In the genomic region with DNA sequence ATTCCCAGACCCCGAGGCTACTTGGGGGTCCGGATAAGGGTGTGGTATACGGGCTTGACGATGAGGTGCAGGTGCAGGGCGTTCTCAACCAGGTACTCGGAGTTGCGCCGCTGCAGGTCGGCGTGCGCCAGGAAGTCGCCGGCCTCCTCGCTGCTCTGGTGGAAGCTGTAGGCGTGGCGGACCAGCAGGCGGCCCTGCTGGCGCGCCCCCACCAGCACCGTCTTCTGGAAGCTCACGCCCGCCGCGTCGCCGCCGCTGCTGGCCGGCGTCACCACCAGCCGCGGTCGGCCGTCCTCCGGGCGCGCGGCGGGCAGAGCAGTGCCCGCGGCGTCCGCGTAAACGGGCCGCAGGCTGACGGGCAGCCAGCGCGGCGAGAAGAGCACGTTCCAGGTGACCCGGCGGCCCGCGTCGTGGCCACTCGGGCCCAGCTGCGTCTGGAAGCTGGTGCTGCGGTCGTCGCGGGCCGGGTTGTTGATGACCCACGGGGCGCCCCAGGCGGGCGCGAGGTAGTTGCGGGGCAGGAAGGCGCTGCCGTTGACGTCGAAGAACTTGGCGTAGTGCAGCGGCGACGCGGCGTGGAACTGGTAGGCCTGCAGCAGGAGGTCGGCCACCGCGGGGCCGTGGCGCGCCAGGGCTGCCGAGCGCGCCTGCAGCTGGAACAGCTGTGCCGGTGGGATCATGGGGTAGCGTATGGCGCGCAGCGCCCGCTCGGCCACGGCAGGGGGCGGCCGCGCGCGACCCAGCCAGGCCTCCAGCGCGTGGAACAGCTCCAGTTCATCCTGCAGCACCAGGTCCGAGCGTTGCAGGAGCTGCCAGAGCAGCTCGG, we compare ENCODE assay signal across 10 cellular contexts. TPM values are rescaled to one million over a fixed set of nuclear protein-coding genes. Genes with fewer than 3 reads are reported as not detected.
A peak's percentile ranks its signal among the peaks of the same experiment; 100 is the strongest.
DNase-seq lines count a peak whose midpoint lies in the region; ATAC-seq and TF ChIP-seq lines count a peak whose summit lies in the region.
"Had no signal": no experiment of that assay in that cellular context is flagged by ENCODE, and none has a peak within 500 bp of the region (broad histone marks: within the 10 kb centered on the region; RNA-seq: fewer than 3 reads in every experiment).

No MANE protein-coding gene starts in this region.

- peak; percentile 13 to 22 for DNase-seq in activated CD4-positive, alpha-beta T cell treated with anti-CD3 and anti-CD28 coated beads, Interleukin-2, amount 50 U/mL, for 48 hours
- no peak for DNase-seq in activated CD4-positive, alpha-beta T cell treated with anti-CD3 and anti-CD28 coated beads for 1 hour
- DNase-seq in activated CD8-positive, alpha-beta T cell treated with anti-CD3 and anti-CD28 coated beads for 36 hours = peak; percentile 31
- DNase-seq in stimulated activated effector memory CD8-positive, alpha-beta T cell treated with anti-CD3 and anti-CD28 coated beads, Interleukin-12 subunit alpha, Interleukin-12 subunit beta, amount 100 ng/mL, for 72 hours (ENCODE audit: low spot score in 2 of 2) = no peak
- DNase-seq in prostate gland (ENCODE audit: low spot score) (no peak), esophagus squamous epithelium (lab: John Stamatoyannopoulos, UW) (no peak), head of caudate nucleus (no peak)
- DNase-seq: adrenal gland; stimulated activated CD4-positive, alpha-beta T cell treated with anti-CD3 and anti-CD28 coated beads, Interleukin-1b, Interleukin-23, amount 100 ng/mL, for 48 hours had no signal

- H3K4me1 ChIP-seq in prostate gland (replicated peaks) = no peaks in the 10 kb centered on the region
- H3K4me1 ChIP-seq in esophagus squamous epithelium = peaks cover 0 to 33% (median 10%) of the 10 kb centered on the region in 3 donors
- H3K4me1 ChIP-seq: adrenal gland had no signal

- no peak for TF ChIP-seq POLR2A in prostate gland (IDR thresholded peaks at IDR 0.05)
- TF ChIP-seq POLR2A in esophagus squamous epithelium (IDR thresholded peaks at IDR 0.05) = no peak

- no peak for TF ChIP-seq CTCF in activated CD8-positive, alpha-beta T cell treated with anti-CD3 and anti-CD28 coated beads for 36 hours (IDR thresholded peaks at IDR 0.05)
- TF ChIP-seq CTCF in prostate gland (IDR thresholded peaks at IDR 0.05) (no peak), esophagus squamous epithelium (IDR thresholded peaks at IDR 0.05) (peak in 1 of 6 experiments; percentile 12)

- WGBS in prostate gland = 2% methylated on average over 76 of the region's 105 CpGs
- 7% methylated on average over 3 of the region's 105 CpGs; no CpG with 5 or more reads in 1 of the 2 donors for WGBS in esophagus squamous epithelium, 2 donors

- CTCF ChIA-PET in activated CD8-positive, alpha-beta T cell treated with anti-CD3 and anti-CD28 coated beads for 36 hours (lab: Charles Lee) = interaction anchor here (1.1 to 6.4 kb wide), 5 partner anchors 12 to 100 kb away, joined by 3 to 58 read pairs (median 3); a partner anchor contains a TSS

- no peaks in the 10 kb centered on the region for H3K9me3 Mint-ChIP-seq in activated CD8-positive, alpha-beta T cell treated with anti-CD3 and anti-CD28 coated beads for 36 hours
- H3K9me3 Mint-ChIP-seq in stimulated activated effector memory CD8-positive, alpha-beta T cell treated with anti-CD3 and anti-CD28 coated beads, Interleukin-12 subunit alpha, Interleukin-12 subunit beta, amount 100 ng/mL, for 72 hours = no peaks in the 10 kb centered on the region

- POLR2A ChIA-PET in activated CD8-positive, alpha-beta T cell treated with anti-CD3 and anti-CD28 coated beads for 36 hours (lab: Charles Lee) = interaction anchor here (1.0 kb wide), 1 partner anchor 58 kb away, joined by 4 read pairs; no protein-coding TSS in a partner anchor

- H3K4me1 Mint-ChIP-seq in activated CD8-positive, alpha-beta T cell treated with anti-CD3 and anti-CD28 coated beads for 36 hours (ENCODE audit: low read depth) = peaks cover 6% of the 10 kb centered on the region
- peaks cover 19% of the 10 kb centered on the region for H3K4me1 Mint-ChIP-seq in stimulated activated effector memory CD8-positive, alpha-beta T cell treated with anti-CD3 and anti-CD28 coated beads, Interleukin-12 subunit alpha, Interleukin-12 subunit beta, amount 100 ng/mL, for 72 hours

- intact Hi-C loops in activated CD8-positive, alpha-beta T cell treated with anti-CD3 and anti-CD28 coated beads for 36 hours (cut with micrococcal nuclease) = loop anchor here (10.0 kb wide), 1 partner anchor 142 kb away; a partner anchor contains a TSS
- intact Hi-C loops in prostate gland (cut with DNase I) = no loop called here
- intact Hi-C loops in esophagus squamous epithelium (cut with DNase I) = no loop called here
- intact Hi-C loops in head of caudate nucleus (cut with DNase I) = no loop called here

- peaks cover 60% of the 10 kb centered on the region for H3K27me3 Mint-ChIP-seq in activated CD8-positive, alpha-beta T cell treated with anti-CD3 and anti-CD28 coated beads for 36 hours

- H3K36me3 ChIP-seq in prostate gland = no peaks in the 10 kb centered on the region
- no peaks in the 10 kb centered on the region for H3K36me3 ChIP-seq in esophagus squamous epithelium
- H3K36me3 ChIP-seq: adrenal gland had no signal

- H3K27ac ChIP-seq in prostate gland (no peak overlapping the region), esophagus squamous epithelium (peak overlapping the region in 1 of 4 donors; percentile 42)
- H3K27ac ChIP-seq: adrenal gland had no signal

- H3K9me3 ChIP-seq in prostate gland = no peaks in the 10 kb centered on the region
- H3K9me3 ChIP-seq in esophagus squamous epithelium = no peaks in the 10 kb centered on the region
- H3K9me3 ChIP-seq: adrenal gland had no signal

- no peak for ATAC-seq in activated CD8-positive, alpha-beta T cell treated with anti-CD3 and anti-CD28 coated beads for 36 hours
- peak; percentile 5 for ATAC-seq in stimulated activated effector memory CD8-positive, alpha-beta T cell treated with anti-CD3 and anti-CD28 coated beads, Interleukin-12 subunit alpha, Interleukin-12 subunit beta, amount 100 ng/mL, for 72 hours

- H3K4me3 ChIP-seq in iPS-11a (ENCODE audit: low read depth, low read length) (peak overlapping the region; percentile 22), prostate gland (peak overlapping the region in 1 of 2 donors; percentile 3), esophagus squamous epithelium (peak overlapping the region in 2 of 4 donors; percentile 36 to 58)

- H3K27me3 ChIP-seq in prostate gland (replicated peaks; ENCODE audit: insufficient read depth) (peaks cover 42% of the 10 kb centered on the region), esophagus squamous epithelium (peaks cover 18 to 100% (median 23%) of the 10 kb centered on the region in 4 donors)

- no peaks in the 10 kb centered on the region for H3K36me3 Mint-ChIP-seq in activated CD8-positive, alpha-beta T cell treated with anti-CD3 and anti-CD28 coated beads for 36 hours (ENCODE audit: low read depth)
- H3K36me3 Mint-ChIP-seq in stimulated activated effector memory CD8-positive, alpha-beta T cell treated with anti-CD3 and anti-CD28 coated beads, Interleukin-12 subunit alpha, Interleukin-12 subunit beta, amount 100 ng/mL, for 72 hours = no peaks in the 10 kb centered on the region

- H3K4me3 Mint-ChIP-seq in activated CD8-positive, alpha-beta T cell treated with anti-CD3 and anti-CD28 coated beads for 36 hours = no peak overlapping the region
- H3K4me3 Mint-ChIP-seq in stimulated activated effector memory CD8-positive, alpha-beta T cell treated with anti-CD3 and anti-CD28 coated beads, Interleukin-12 subunit alpha, Interleukin-12 subunit beta, amount 100 ng/mL, for 72 hours = peak overlapping the region; percentile 31

- H3K27ac Mint-ChIP-seq in activated CD8-positive, alpha-beta T cell treated with anti-CD3 and anti-CD28 coated beads for 36 hours = no peak overlapping the region
- no peak overlapping the region for H3K27ac Mint-ChIP-seq in stimulated activated effector memory CD8-positive, alpha-beta T cell treated with anti-CD3 and anti-CD28 coated beads, Interleukin-12 subunit alpha, Interleukin-12 subunit beta, amount 100 ng/mL, for 72 hours

RNA-seq across cellular contexts. Expression of a gene that starts 4.8 kb away (rescaled TPM):
- total RNA-seq in activated CD8-positive, alpha-beta T cell treated with anti-CD3 and anti-CD28 coated beads for 36 hours = not detected
- not detected for total RNA-seq in prostate gland
- not detected for total RNA-seq in esophagus squamous epithelium

RNA-seq across cellular contexts. Expression of a gene that starts 10.5 kb away (rescaled TPM):
- not detected for total RNA-seq in activated CD8-positive, alpha-beta T cell treated with anti-CD3 and anti-CD28 coated beads for 36 hours
- 1 to 10 TPM in 1 of 2 donors, not detected in 1; 3.6 TPM for total RNA-seq in prostate gland
- under 1 TPM in 1 of 4 donors, not detected in 3; 0.38 TPM for total RNA-seq in esophagus squamous epithelium
- total RNA-seq: adrenal gland had no signal

RNA-seq across cellular contexts. Expression of a gene that starts 30.8 kb away (rescaled TPM):
- under 1 TPM; 0.11 to 0.18 TPM for total RNA-seq in activated CD8-positive, alpha-beta T cell treated with anti-CD3 and anti-CD28 coated beads for 36 hours
- under 1 TPM; 0.36 to 0.62 TPM for total RNA-seq in prostate gland
- total RNA-seq in esophagus squamous epithelium = under 1 TPM in 2 of 4 donors, not detected in 2; 0.12 to 0.76 TPM

Comparison
In these comparisons a context has a peak if more than half of its experiments do, and no peak if none do; other contexts are left out.
1. DNase-seq: peak in activated CD4-positive, alpha-beta T cell treated with anti-CD3 and anti-CD28 coated beads, Interleukin-2, amount 50 U/mL, for 48 hours (2 of 2) and activated CD8-positive, alpha-beta T cell treated with anti-CD3 and anti-CD28 coated beads for 36 hours (single experiment); none in activated CD4-positive, alpha-beta T cell treated with anti-CD3 and anti-CD28 coated beads for 1 hour (single experiment), stimulated activated effector memory CD8-positive, alpha-beta T cell treated with anti-CD3 and anti-CD28 coated beads, Interleukin-12 subunit alpha, Interleukin-12 subunit beta, amount 100 ng/mL, for 72 hours (0 of 2), prostate gland (single experiment), esophagus squamous epithelium (single experiment) and head of caudate nucleus (0 of 42).